In genomic region chr15:74889882-74890768, GRCh38 we compare ENCODE assay signal across 1 cellular context.
TF ChIP-seq lines count a peak whose summit lies in the region.

A gene with protein sequence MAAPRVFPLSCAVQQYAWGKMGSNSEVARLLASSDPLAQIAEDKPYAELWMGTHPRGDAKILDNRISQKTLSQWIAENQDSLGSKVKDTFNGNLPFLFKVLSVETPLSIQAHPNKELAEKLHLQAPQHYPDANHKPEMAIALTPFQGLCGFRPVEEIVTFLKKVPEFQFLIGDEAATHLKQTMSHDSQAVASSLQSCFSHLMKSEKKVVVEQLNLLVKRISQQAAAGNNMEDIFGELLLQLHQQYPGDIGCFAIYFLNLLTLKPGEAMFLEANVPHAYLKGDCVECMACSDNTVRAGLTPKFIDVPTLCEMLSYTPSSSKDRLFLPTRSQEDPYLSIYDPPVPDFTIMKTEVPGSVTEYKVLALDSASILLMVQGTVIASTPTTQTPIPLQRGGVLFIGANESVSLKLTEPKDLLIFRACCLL (plus strand): TSS chr15:74890042. CDS start chr15:74890074, 32 bp downstream.

TF ChIP-seq in K562, 482 proteins besides CTCF, POLR2A, EP300 and RAD21 (continued from another document and continues in another):
- TF ChIP-seq ZNF592 (IDR thresholded peaks at IDR 0.05) (peak; percentile 62), ESRRA (IDR thresholded peaks at IDR 0.05; ENCODE audit: borderline replicate concordance, low read depth) (no peak), RBM14 (IDR thresholded peaks at IDR 0.05; ENCODE audit: borderline replicate concordance, insufficient read depth, low read depth, low read length) (no peak), CBFA2T3 (IDR thresholded peaks at IDR 0.05) (no peak), ZNF41 (CRISPR knock-in tag; conservative IDR thresholded peaks at IDR 0.05) (no peak), ZNF217 (CRISPR knock-in tag; IDR thresholded peaks at IDR 0.05) (no peak), WHSC1 (IDR thresholded peaks at IDR 0.05; ENCODE audit: low read length) (no peak), THAP12 (CRISPR knock-in tag; IDR thresholded peaks at IDR 0.05) (no peak), KLF13 (tag; IDR thresholded peaks at IDR 0.05; ENCODE audit: borderline replicate concordance, low read depth) (no peak), HIVEP1 (CRISPR knock-in tag; IDR thresholded peaks at IDR 0.05) (no peak), FOXA3 (CRISPR knock-in tag; conservative IDR thresholded peaks at IDR 0.05 in 1 of 2, IDR thresholded peaks at IDR 0.05 in 1 of 2) (peak in 1 of 2 experiments; percentile 68; a peak in 1 of 4 replicates), CEBPG (CRISPR knock-in tag; IDR thresholded peaks at IDR 0.05) (no peak), CEBPG (tag; conservative IDR thresholded peaks at IDR 0.05 in 1 of 2, IDR thresholded peaks at IDR 0.05 in 1 of 2) (no peak), ZNF586 (CRISPR knock-in tag; conservative IDR thresholded peaks at IDR 0.05) (no peak), ARID1B (IDR thresholded peaks at IDR 0.05) (no peak), ZNF121 (CRISPR knock-in tag; conservative IDR thresholded peaks at IDR 0.05) (no peak), ZC3H4 (CRISPR knock-in tag; IDR thresholded peaks at IDR 0.05; ENCODE audit: borderline replicate concordance) (no peak), KAT8 (IDR thresholded peaks at IDR 0.05; ENCODE audit: low read depth) (no peak), ZNF384 (IDR thresholded peaks at IDR 0.05; ENCODE audit: low read depth, low read length) (no peak), POLR3G (IDR thresholded peaks at IDR 0.05; ENCODE audit: extremely low read depth, insufficient read length, insufficient replicate concordance) (no peak), POLR2B (IDR thresholded peaks at IDR 0.05; ENCODE audit: low read depth, partially characterized antibody) (peak; percentile 87), EHMT2 (IDR thresholded peaks at IDR 0.05) (no peak), TARDBP (IDR thresholded peaks at IDR 0.05) (no peak), TAF7 (tag; IDR thresholded peaks at IDR 0.05) (peak; percentile 92), IRF9 (tag; IDR thresholded peaks at IDR 0.05) (no peak), E2F6 (IDR thresholded peaks at IDR 0.05; ENCODE audit: borderline replicate concordance in 1 of 2, extremely low read depth in 1 of 2, insufficient read depth in 1 of 2, insufficient read length in 1 of 2, low read depth in 1 of 2, low read length in 1 of 2, poor library complexity in 1 of 2, severe bottlenecking in 1 of 2) (peak; percentile 26 to 49), ZNF561 (CRISPR knock-in tag; conservative IDR thresholded peaks at IDR 0.05) (no peak), ZNF197 (CRISPR knock-in tag; IDR thresholded peaks at IDR 0.05; ENCODE audit: low read depth) (no peak), HNRNPLL (IDR thresholded peaks at IDR 0.05; ENCODE audit: low read depth, low read length, poor library complexity, severe bottlenecking) (no peak), TFAP4 (CRISPR knock-in tag; IDR thresholded peaks at IDR 0.05; ENCODE audit: borderline replicate concordance) (peak; percentile 76), SAFB2 (IDR thresholded peaks at IDR 0.05; ENCODE audit: borderline replicate concordance, low read depth, low read length, severe bottlenecking) (no peak), SRF (CRISPR knock-in tag; IDR thresholded peaks at IDR 0.05) (peak in 1 of 2 experiments; percentile 16; a peak in 1 of 4 replicates), GABPB1 (CRISPR knock-in tag; IDR thresholded peaks at IDR 0.05) (0 out of 2 replicates have a peak, but pooled peaks have one; percentile 73), BMI1 (IDR thresholded peaks at IDR 0.05; ENCODE audit: low read length) (no peak), PTBP1 (IDR thresholded peaks at IDR 0.05; ENCODE audit: low read depth, low read length) (no peak), MYBL2 (IDR thresholded peaks at IDR 0.05; ENCODE audit: low read depth) (no peak), MYBL2 (CRISPR knock-in tag; IDR thresholded peaks at IDR 0.05; ENCODE audit: borderline replicate concordance) (no peak), POLR3A (IDR thresholded peaks at IDR 0.05; ENCODE audit: borderline replicate concordance, extremely low read depth, insufficient read depth, insufficient read length) (no peak), KAT7 (CRISPR knock-in tag; IDR thresholded peaks at IDR 0.05; ENCODE audit: borderline replicate concordance) (no peak), KLF1 (tag; IDR thresholded peaks at IDR 0.05) (no peak), HMG20B (CRISPR knock-in tag; IDR thresholded peaks at IDR 0.05) (no peak), MTA2 (IDR thresholded peaks at IDR 0.05; ENCODE audit: low read depth) (no peak), MITF (IDR thresholded peaks at IDR 0.05) (no peak), SETDB1 (IDR thresholded peaks at IDR 0.05; ENCODE audit: low read length) (no peak), ASH1L (IDR thresholded peaks at IDR 0.05; ENCODE audit: borderline replicate concordance, low read depth, partially characterized antibody) (no peak)
- TF ChIP-seq, protein P1, sequence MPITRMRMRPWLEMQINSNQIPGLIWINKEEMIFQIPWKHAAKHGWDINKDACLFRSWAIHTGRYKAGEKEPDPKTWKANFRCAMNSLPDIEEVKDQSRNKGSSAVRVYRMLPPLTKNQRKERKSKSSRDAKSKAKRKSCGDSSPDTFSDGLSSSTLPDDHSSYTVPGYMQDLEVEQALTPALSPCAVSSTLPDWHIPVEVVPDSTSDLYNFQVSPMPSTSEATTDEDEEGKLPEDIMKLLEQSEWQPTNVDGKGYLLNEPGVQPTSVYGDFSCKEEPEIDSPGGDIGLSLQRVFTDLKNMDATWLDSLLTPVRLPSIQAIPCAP (CRISPR knock-in tag; IDR thresholded peaks at IDR 0.05; ENCODE audit: borderline replicate concordance) = no peak
- TF ChIP-seq, protein P2, sequence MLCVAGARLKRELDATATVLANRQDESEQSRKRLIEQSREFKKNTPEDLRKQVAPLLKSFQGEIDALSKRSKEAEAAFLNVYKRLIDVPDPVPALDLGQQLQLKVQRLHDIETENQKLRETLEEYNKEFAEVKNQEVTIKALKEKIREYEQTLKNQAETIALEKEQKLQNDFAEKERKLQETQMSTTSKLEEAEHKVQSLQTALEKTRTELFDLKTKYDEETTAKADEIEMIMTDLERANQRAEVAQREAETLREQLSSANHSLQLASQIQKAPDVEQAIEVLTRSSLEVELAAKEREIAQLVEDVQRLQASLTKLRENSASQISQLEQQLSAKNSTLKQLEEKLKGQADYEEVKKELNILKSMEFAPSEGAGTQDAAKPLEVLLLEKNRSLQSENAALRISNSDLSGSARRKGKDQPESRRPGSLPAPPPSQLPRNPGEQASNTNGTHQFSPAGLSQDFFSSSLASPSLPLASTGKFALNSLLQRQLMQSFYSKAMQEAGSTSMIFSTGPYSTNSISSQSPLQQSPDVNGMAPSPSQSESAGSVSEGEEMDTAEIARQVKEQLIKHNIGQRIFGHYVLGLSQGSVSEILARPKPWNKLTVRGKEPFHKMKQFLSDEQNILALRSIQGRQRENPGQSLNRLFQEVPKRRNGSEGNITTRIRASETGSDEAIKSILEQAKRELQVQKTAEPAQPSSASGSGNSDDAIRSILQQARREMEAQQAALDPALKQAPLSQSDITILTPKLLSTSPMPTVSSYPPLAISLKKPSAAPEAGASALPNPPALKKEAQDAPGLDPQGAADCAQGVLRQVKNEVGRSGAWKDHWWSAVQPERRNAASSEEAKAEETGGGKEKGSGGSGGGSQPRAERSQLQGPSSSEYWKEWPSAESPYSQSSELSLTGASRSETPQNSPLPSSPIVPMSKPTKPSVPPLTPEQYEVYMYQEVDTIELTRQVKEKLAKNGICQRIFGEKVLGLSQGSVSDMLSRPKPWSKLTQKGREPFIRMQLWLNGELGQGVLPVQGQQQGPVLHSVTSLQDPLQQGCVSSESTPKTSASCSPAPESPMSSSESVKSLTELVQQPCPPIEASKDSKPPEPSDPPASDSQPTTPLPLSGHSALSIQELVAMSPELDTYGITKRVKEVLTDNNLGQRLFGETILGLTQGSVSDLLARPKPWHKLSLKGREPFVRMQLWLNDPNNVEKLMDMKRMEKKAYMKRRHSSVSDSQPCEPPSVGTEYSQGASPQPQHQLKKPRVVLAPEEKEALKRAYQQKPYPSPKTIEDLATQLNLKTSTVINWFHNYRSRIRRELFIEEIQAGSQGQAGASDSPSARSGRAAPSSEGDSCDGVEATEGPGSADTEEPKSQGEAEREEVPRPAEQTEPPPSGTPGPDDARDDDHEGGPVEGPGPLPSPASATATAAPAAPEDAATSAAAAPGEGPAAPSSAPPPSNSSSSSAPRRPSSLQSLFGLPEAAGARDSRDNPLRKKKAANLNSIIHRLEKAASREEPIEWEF (CRISPR knock-in tag; IDR thresholded peaks at IDR 0.05) = no peak
- TF ChIP-seq, protein P3, sequence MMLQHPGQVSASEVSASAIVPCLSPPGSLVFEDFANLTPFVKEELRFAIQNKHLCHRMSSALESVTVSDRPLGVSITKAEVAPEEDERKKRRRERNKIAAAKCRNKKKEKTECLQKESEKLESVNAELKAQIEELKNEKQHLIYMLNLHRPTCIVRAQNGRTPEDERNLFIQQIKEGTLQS (IDR thresholded peaks at IDR 0.05) = no peak; the same call in 1 of the 2 replicates
- TF ChIP-seq, protein P3 (CRISPR knock-in tag; conservative IDR thresholded peaks at IDR 0.05) = no peak
